In genomic region chr9:121821326-121821725, GRCh38 we compare ENCODE assay signal across 1 cellular context.
TF ChIP-seq lines count a peak whose summit lies in the region.

No MANE protein-coding gene starts in this region.

TF ChIP-seq in H1, 55 proteins besides CTCF, POLR2A, EP300 and RAD21:
- TF ChIP-seq EZH2 (IDR thresholded peaks at IDR 0.05; ENCODE audit: low read depth, low read length, severe bottlenecking) (no peak), CEBPB (IDR thresholded peaks at IDR 0.05; ENCODE audit: low read depth, low read length) (no peak), CBX5 (IDR thresholded peaks at IDR 0.05; ENCODE audit: low read depth, low read length) (no peak), SP1 (IDR thresholded peaks at IDR 0.05; ENCODE audit: low read depth, low read length) (no peak), ZNF274 (IDR thresholded peaks at IDR 0.05; ENCODE audit: borderline replicate concordance, extremely low read depth, low read length) (no peak), RXRA (IDR thresholded peaks at IDR 0.05; ENCODE audit: insufficient read depth, low read depth, low read length) (no peak), TAF7 (optimal IDR thresholded peaks at IDR 0.05; ENCODE audit: borderline replicate concordance, low read depth, low read length) (no peak), PHF8 (conservative IDR thresholded peaks at IDR 0.05; ENCODE audit: low read depth, low read length) (no peak), ATF3 (IDR thresholded peaks at IDR 0.05; ENCODE audit: insufficient read depth, low read depth, low read length) (no peak), ATF2 (IDR thresholded peaks at IDR 0.05; ENCODE audit: low read length) (no peak), RNF2 (IDR thresholded peaks at IDR 0.05; ENCODE audit: borderline replicate concordance, low read depth, low read length, missing control alignments, poor library complexity, severe bottlenecking) (no peak), MAFK (IDR thresholded peaks at IDR 0.05; ENCODE audit: low read depth, low read length) (no peak), GTF2F1 (IDR thresholded peaks at IDR 0.05; ENCODE audit: borderline replicate concordance, low read depth, low read length) (no peak), YY1 (IDR thresholded peaks at IDR 0.05; ENCODE audit: low read depth, low read length) (no peak), CHD7 (IDR thresholded peaks at IDR 0.05; ENCODE audit: insufficient replicate concordance, low read length) (no peak), NANOG (IDR thresholded peaks at IDR 0.05; ENCODE audit: insufficient read depth, low read depth, low read length, poor library complexity, severe bottlenecking) (no peak), HDAC2 (IDR thresholded peaks at IDR 0.05; ENCODE audit: borderline replicate concordance in 1 of 2, low read depth in 2 of 2, low read length in 2 of 2) (no peak)
